In genomic region chr6:157556671-157557430, GRCh38 we compare ENCODE assay signal across 14 cellular contexts.
A peak's percentile ranks its signal among the peaks of the same experiment; 100 is the strongest.
DNase-seq lines count a peak whose midpoint lies in the region; ATAC-seq, FAIRE-seq and TF ChIP-seq lines count a peak whose summit lies in the region.
"Had no signal": no experiment of that assay in that cellular context is flagged by ENCODE, and none has a peak within 500 bp of the region (broad histone marks: within the 10 kb centered on the region; RNA-seq: fewer than 3 reads in every experiment).

No MANE protein-coding gene starts in this region.

- WGBS in HepG2 (ENCODE audit: low lambda C conversion rate) = 90% methylated on average over 21 of the region's 21 CpGs

- no peaks in the 10 kb centered on the region for H3K9me3 ChIP-seq in BLaER1 treated with 17β-estradiol and CSF1 and Interleukin-3, amounts not matched to agents 10 nM and 100 nM (replicated peaks in 1 of 11)
- H3K9me3 ChIP-seq in OCI-LY3 (ENCODE audit: insufficient read depth, low read length) (no peaks in the 10 kb centered on the region), HepG2 (ENCODE audit: low read length) (no peaks in the 10 kb centered on the region)
- H3K9me3 ChIP-seq: right atrium auricular region had no signal

- H2AFZ ChIP-seq in OCI-LY3 (ENCODE audit: low read depth, low read length) = no peak overlapping the region
- H2AFZ ChIP-seq in HepG2 (ENCODE audit: low read length) = no peak overlapping the region

- H3K36me3 ChIP-seq in BLaER1 treated with 17β-estradiol and CSF1 and Interleukin-3, amounts not matched to agents 10 nM and 100 nM = peaks cover 0 to 8% (median 0%) of the 10 kb centered on the region in 11 experiments; a peak in 4 of 22 replicates
- no peaks in the 10 kb centered on the region for H3K36me3 ChIP-seq in OCI-LY3 (replicated peaks; ENCODE audit: low read depth, low read length)
- no peaks in the 10 kb centered on the region; a peak in 1 of 5 replicates for H3K36me3 ChIP-seq in HepG2 (replicated peaks in 1 of 2; ENCODE audit: control insufficient read depth in 1 of 2, insufficient read depth in 2 of 2, low read length in 2 of 2)
- H3K36me3 ChIP-seq: right atrium auricular region had no signal

- TF ChIP-seq RAD21 in HepG2 (CRISPR knock-in tag; IDR thresholded peaks at IDR 0.05) = no peak

- H3K9ac ChIP-seq in BLaER1 treated with 17β-estradiol and CSF1 and Interleukin-3, amounts not matched to agents 10 nM and 100 nM = peak overlapping the region in 7 of 11 experiments; percentile 8 to 50 (median 32); a peak in 10 of 22 replicates
- H3K9ac ChIP-seq in OCI-LY3 (ENCODE audit: low read length) (no peak overlapping the region), HepG2 (ENCODE audit: insufficient read depth, low read depth, low read length) (no peak overlapping the region)

- H3K27me3 ChIP-seq in BLaER1 treated with 17β-estradiol and CSF1 and Interleukin-3, amounts not matched to agents 10 nM and 100 nM = no peaks in the 10 kb centered on the region
- no peaks in the 10 kb centered on the region for H3K27me3 ChIP-seq in OCI-LY3 (ENCODE audit: low read depth, low read length)
- no peaks in the 10 kb centered on the region for H3K27me3 ChIP-seq in HepG2 (ENCODE audit: control insufficient read depth in 1 of 2, insufficient read depth in 2 of 2, low read length in 2 of 2)
- H3K27me3 ChIP-seq: right atrium auricular region had no signal

- H3K79me2 ChIP-seq in OCI-LY3 (ENCODE audit: low read length) = no peaks in the 10 kb centered on the region
- H3K79me2 ChIP-seq in HepG2 (ENCODE audit: insufficient read depth, low read length) = no peaks in the 10 kb centered on the region

- in situ Hi-C loops in HepG2 (cut with HindIII; ENCODE audit: extremely low pct_ligation_motif_present, low pct_unique_long_range_greater_than_20kb) = no loop called here

- TF ChIP-seq EP300 in HepG2 (IDR thresholded peaks at IDR 0.05; ENCODE audit: low read depth in 2 of 2, low read length in 2 of 2) (no peak), HepG2 (CRISPR knock-in tag; IDR thresholded peaks at IDR 0.05; ENCODE audit: borderline replicate concordance) (no peak)

- ATAC-seq in GM19438 (IDR thresholded peaks at IDR 0.05; ENCODE audit: low read depth, unreplicated experiment) (peak; percentile 2), HepG2 (peak; percentile 33), GM21381 (IDR thresholded peaks at IDR 0.05; ENCODE audit: unreplicated experiment) (no peak), HG03175 (IDR thresholded peaks at IDR 0.05; ENCODE audit: unreplicated experiment) (no peak)
- ATAC-seq: HCT116 had no signal

- DNase-seq in HepG2 (ENCODE audit: low spot score) (no peak), NCI-H1930 (lab: John Stamatoyannopoulos, UW) (no peak), NCI-H82 (lab: John Stamatoyannopoulos, UW) (no peak)
- DNase-seq: activated naive CD8-positive, alpha-beta T cell treated with anti-CD3 and anti-CD28 coated beads for 36 hours; CD4-positive, alpha-beta memory T cell; NCI-H748 treated with DMSO at 0.1 percent for 48 hours had no signal

- H3K27ac ChIP-seq in BLaER1 treated with 17β-estradiol and CSF1 and Interleukin-3, amounts not matched to agents 10 nM and 100 nM = peak overlapping the region in 10 of 11 experiments; percentile 0 to 66 (median 50); a peak in 18 of 22 replicates
- H3K27ac ChIP-seq in OCI-LY3 (ENCODE audit: low read length) (no peak overlapping the region), HepG2 (ENCODE audit: extremely low read length, insufficient read depth, low read length) (no peak overlapping the region)
- H3K27ac ChIP-seq: epithelial cell of prostate, right atrium auricular region had no signal

- no peak for FAIRE-seq in HepG2 (lab: Jason Lieb, UNC)

- no peak for TF ChIP-seq POLR2A in HepG2 (IDR thresholded peaks at IDR 0.05; ENCODE audit: insufficient read depth in 1 of 2, low read depth in 2 of 2, low read length in 2 of 2)

- BruUV-seq in HepG2 (replicated peaks; lab: Mats Ljungman, UMichigan) = no TSS peak

- intact Hi-C loops in HepG2 (cut with micrococcal nuclease; ENCODE audit: unreplicated experiment) = no loop called here

- no peak overlapping the region for H3K4me3 ChIP-seq in BLaER1 treated with 17β-estradiol and CSF1 and Interleukin-3, amounts not matched to agents 10 nM and 100 nM
- H3K4me3 ChIP-seq in OCI-LY3 (ENCODE audit: low read length) = peak overlapping the region; percentile 31; the same call in 1 of the 2 replicates
- H3K4me3 ChIP-seq in HepG2 (replicated peaks in 1 of 3; ENCODE audit: insufficient read depth in 1 of 3, low read depth in 2 of 3, low read length in 3 of 3) = no peak overlapping the region
- H3K4me3 ChIP-seq: right atrium auricular region had no signal

- H3K4me1 ChIP-seq in BLaER1 treated with 17β-estradiol and CSF1 and Interleukin-3, amounts not matched to agents 10 nM and 100 nM = peaks cover 25 to 54% (median 34%) of the 10 kb centered on the region in 10 experiments
- H3K4me1 ChIP-seq in OCI-LY3 (ENCODE audit: low read length) = peaks cover 47% of the 10 kb centered on the region
- H3K4me1 ChIP-seq in HepG2 (ENCODE audit: insufficient read depth, low read length) = peaks cover 10% of the 10 kb centered on the region
- H3K4me1 ChIP-seq: right atrium auricular region had no signal

- POLR2A ChIA-PET in HepG2 (lab: Yijun Ruan, JAX) = interaction anchor here (1.1 to 2.9 kb wide), 2 partner anchors 19 to 25 kb away, joined by 4 to 7 read pairs; no protein-coding TSS in a partner anchor

- no peak for TF ChIP-seq CTCF in OCI-LY3 (IDR thresholded peaks at IDR 0.05; ENCODE audit: low read depth, low read length)
- no peak for TF ChIP-seq CTCF in HepG2 (CRISPR knock-in tag; IDR thresholded peaks at IDR 0.05)

- CTCF ChIA-PET in HepG2 (lab: Yijun Ruan, JAX; ENCODE audit: low intra/inter-chr PET ratio, low total read pairs) = no interaction called here

- peak overlapping the region; percentile 61 to 85 (median 76) for H3K4me2 ChIP-seq in BLaER1 treated with 17β-estradiol and CSF1 and Interleukin-3, amounts not matched to agents 10 nM and 100 nM
- H3K4me2 ChIP-seq in OCI-LY3 (ENCODE audit: low read length) (peak overlapping the region; percentile 68), HepG2 (ENCODE audit: low read depth, low read length) (no peak overlapping the region)

- no peaks in the 10 kb centered on the region for H4K20me1 ChIP-seq in BLaER1 treated with 17β-estradiol and CSF1 and Interleukin-3, amounts not matched to agents 10 nM and 100 nM
- H4K20me1 ChIP-seq in OCI-LY3 (ENCODE audit: insufficient read depth, low read length) (no peaks in the 10 kb centered on the region), HepG2 (ENCODE audit: insufficient read depth, low read length) (no peaks in the 10 kb centered on the region)

TF ChIP-seq in HepG2, 621 proteins besides CTCF, POLR2A, EP300 and RAD21:
- TF ChIP-seq ZNF34 (CRISPR knock-in tag; IDR thresholded peaks at IDR 0.05; ENCODE audit: borderline replicate concordance) (no peak), MXI1 (IDR thresholded peaks at IDR 0.05; ENCODE audit: borderline replicate concordance, low read depth, low read length) (no peak), ZNF687 (CRISPR knock-in tag; IDR thresholded peaks at IDR 0.05) (0 out of 2 replicates have a peak, but pooled peaks have one; percentile 26), KLF11 (CRISPR knock-in tag; IDR thresholded peaks at IDR 0.05) (no peak), TOE1 (CRISPR knock-in tag; IDR thresholded peaks at IDR 0.05) (no peak), ZFY (CRISPR knock-in tag; IDR thresholded peaks at IDR 0.05) (peak; percentile 15; the same call in 1 of the 2 replicates), ETV5 (CRISPR knock-in tag; IDR thresholded peaks at IDR 0.05; ENCODE audit: borderline replicate concordance) (no peak)

Comparison
In these comparisons a context has a peak if more than half of its experiments do, and no peak if none do; other contexts are left out.
1. H3K27ac ChIP-seq: peak in BLaER1 treated with 17β-estradiol and CSF1 and Interleukin-3, amounts not matched to agents 10 nM and 100 nM (10 of 11); none in OCI-LY3 (single experiment) and HepG2 (single experiment).
2. H3K9ac ChIP-seq: peak in BLaER1 treated with 17β-estradiol and CSF1 and Interleukin-3, amounts not matched to agents 10 nM and 100 nM (7 of 11); none in OCI-LY3 (single experiment) and HepG2 (single experiment).
3. ATAC-seq: peak in GM19438 (single experiment) and HepG2 (single experiment); none in GM21381 (single experiment) and HG03175 (single experiment).